In genomic region chr1:101960164-101960563, GRCh38 we compare ENCODE assay signal across 1 cellular context.
TF ChIP-seq lines count a peak whose summit lies in the region.

No MANE protein-coding gene starts in this region.

TF ChIP-seq in GM23338, 12 proteins besides CTCF, POLR2A, EP300 and RAD21 (continued from another document):
- TF ChIP-seq ZNF462 (CRISPR knock-in tag; IDR thresholded peaks at IDR 0.05) (no peak), EZH2 (IDR thresholded peaks at IDR 0.05; ENCODE audit: low read depth, unreplicated experiment) (no peak), JUNB (IDR thresholded peaks at IDR 0.05; ENCODE audit: unreplicated experiment) (no peak)
